In the genomic region with DNA sequence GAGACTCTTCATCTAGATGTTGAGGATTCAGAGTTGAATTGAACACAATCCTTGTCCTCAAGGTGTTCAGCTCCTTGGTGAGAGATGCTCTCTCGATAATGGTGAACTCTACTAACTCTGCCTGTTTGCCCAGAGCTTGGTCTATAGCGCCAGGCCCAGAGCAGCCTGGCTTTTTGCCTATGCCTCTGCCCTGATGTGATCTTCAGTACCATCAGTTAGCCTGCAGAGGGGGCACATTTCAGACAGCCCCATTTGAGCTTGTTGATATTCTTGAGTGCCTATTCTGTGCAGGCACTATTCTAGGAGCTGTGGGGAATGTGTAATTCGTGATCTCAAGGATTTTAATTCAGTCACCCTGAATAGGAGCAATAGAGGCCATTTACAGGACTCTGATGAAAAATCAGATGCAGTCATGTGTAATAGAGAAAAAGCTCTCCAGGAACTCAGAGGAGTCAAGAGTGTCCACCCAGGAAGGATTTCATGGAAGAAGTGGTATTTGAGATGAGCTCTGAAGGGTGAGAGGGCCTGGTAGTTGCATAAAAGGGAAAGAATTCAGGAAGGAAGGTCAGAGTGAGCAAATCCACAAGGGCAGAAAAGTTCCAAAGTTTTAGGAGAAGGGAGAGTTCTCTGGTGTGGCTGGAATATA, we compare ENCODE assay signal across 8 cellular contexts. TPM values are rescaled to one million over a fixed set of nuclear protein-coding genes. Genes with fewer than 3 reads are reported as not detected.
A peak's percentile ranks its signal among the peaks of the same experiment; 100 is the strongest.
DNase-seq lines count a peak whose midpoint lies in the region; ATAC-seq lines count a peak whose summit lies in the region.

No MANE protein-coding gene starts in this region.

- POLR2A ChIA-PET in activated CD4-positive, alpha-beta T cell treated with anti-CD3 and anti-CD28 coated beads, Interleukin-2, amount 10 ng/mL, durations not matched to agents 7 days and 5 days (lab: Charles Lee): interaction anchor here (0.6 to 1.2 kb wide), 3 partner anchors 8 to 25 kb away, joined by 3 to 7 read pairs (median 4); no protein-coding TSS in a partner anchor

- ATAC-seq in HG02588 (IDR thresholded peaks at IDR 0.05; ENCODE audit: unreplicated experiment): no peak

- H3K9ac ChIP-seq in Karpas-422 (ENCODE audit: low read length): no peak overlapping the region

- CTCF ChIA-PET in activated CD4-positive, alpha-beta T cell treated with anti-CD3 and anti-CD28 coated beads, Interleukin-2, amount 10 ng/mL, durations not matched to agents 7 days and 5 days (lab: Charles Lee): interaction anchor here (0.8 to 3.0 kb wide), 10 partner anchors 10 to 34 kb away, joined by 3 to 16 read pairs (median 6); a partner anchor contains a TSS

- H3K36me3 ChIP-seq in Karpas-422 (ENCODE audit: insufficient read depth, low read length): peaks cover 30% of the 10 kb centered on the region

- intact Hi-C loops in head of caudate nucleus (cut with DNase I): no loop called here

- no peak overlapping the region for H3K27ac Mint-ChIP-seq in activated CD4-positive, alpha-beta T cell treated with anti-CD3 and anti-CD28 coated beads, Interleukin-2, amount 10 ng/mL, durations not matched to agents 7 days and 5 days

- no peaks in the 10 kb centered on the region for H3K9me3 ChIP-seq in Karpas-422 (ENCODE audit: low read length)

- H3K9me3 Mint-ChIP-seq in activated CD4-positive, alpha-beta T cell treated with anti-CD3 and anti-CD28 coated beads, Interleukin-2, amount 10 ng/mL, durations not matched to agents 7 days and 5 days: no peaks in the 10 kb centered on the region

- H3K4me1 Mint-ChIP-seq in activated CD4-positive, alpha-beta T cell treated with anti-CD3 and anti-CD28 coated beads, Interleukin-2, amount 10 ng/mL, durations not matched to agents 7 days and 5 days: peaks cover 10% of the 10 kb centered on the region

- no peak overlapping the region for H3K4me3 Mint-ChIP-seq in activated CD4-positive, alpha-beta T cell treated with anti-CD3 and anti-CD28 coated beads, Interleukin-2, amount 10 ng/mL, durations not matched to agents 7 days and 5 days

- H3K27ac ChIP-seq in Karpas-422 (ENCODE audit: low read length): no peak overlapping the region

- no peak overlapping the region for H3K4me3 ChIP-seq in Karpas-422 (ENCODE audit: low read length)

- no peaks in the 10 kb centered on the region for H3K27me3 Mint-ChIP-seq in activated CD4-positive, alpha-beta T cell treated with anti-CD3 and anti-CD28 coated beads, Interleukin-2, amount 10 ng/mL, durations not matched to agents 7 days and 5 days

- DNase-seq in NCI-H2171 treated with DMSO at 0.1 percent for 48 hours (lab: John Stamatoyannopoulos, UW) (peak; percentile 31), NCI-H2171 (lab: John Stamatoyannopoulos, UW) (no peak), Karpas-422 (peak; percentile 82), head of caudate nucleus (peak in 38 of 42 donors; percentile 49 to 90 (median 75)), superior temporal gyrus (ENCODE audit: extremely low spot score) (peak; percentile 89), NCI-H510A (lab: John Stamatoyannopoulos, UW) (no peak)
- peak; percentile 60 for DNase-seq in activated CD4-positive, alpha-beta T cell treated with anti-CD3 and anti-CD28 coated beads, Interleukin-2, amount 10 ng/mL, durations not matched to agents 7 days and 5 days

- H3K4me2 ChIP-seq in Karpas-422 (ENCODE audit: low read depth, low read length, poor library complexity, severe bottlenecking): no peak overlapping the region

- H3K9me2 ChIP-seq in Karpas-422 (replicated peaks; ENCODE audit: insufficient read depth, low read length): no peaks in the 10 kb centered on the region

- peaks cover 69% of the 10 kb centered on the region for H3K36me3 Mint-ChIP-seq in activated CD4-positive, alpha-beta T cell treated with anti-CD3 and anti-CD28 coated beads, Interleukin-2, amount 10 ng/mL, durations not matched to agents 7 days and 5 days (ENCODE audit: low read depth)

- no peaks in the 10 kb centered on the region for H3K79me2 ChIP-seq in Karpas-422 (ENCODE audit: low read length)

- H2AFZ ChIP-seq in Karpas-422 (ENCODE audit: low read length): no peak overlapping the region

- H3K4me1 ChIP-seq in Karpas-422 (ENCODE audit: low read length): no peaks in the 10 kb centered on the region

- peaks cover 8% of the 10 kb centered on the region; the same call in 1 of the 2 replicates for H4K20me1 ChIP-seq in Karpas-422 (ENCODE audit: insufficient read depth, low read depth, low read length)

- H3K27me3 ChIP-seq in Karpas-422 (ENCODE audit: low read length): no peaks in the 10 kb centered on the region

RNA-seq across cellular contexts. Expression of a gene that starts 19.3 kb away (rescaled TPM):
- total RNA-seq in Karpas-422 (2014; rRNA removed; shearing (Covaris generic); ENCODE audit: low replicate concordance): 47.6 and 53.4 TPM in 2 replicates
- 10 to 100 TPM; 68.5 to 77.1 TPM for total RNA-seq in activated CD4-positive, alpha-beta T cell treated with anti-CD3 and anti-CD28 coated beads, Interleukin-2, amount 10 ng/mL, durations not matched to agents 7 days and 5 days

RNA-seq across cellular contexts. Expression of a gene that starts 24.3 kb away (rescaled TPM):
- total RNA-seq in Karpas-422 (2014; rRNA removed; shearing (Covaris generic); ENCODE audit: low replicate concordance): 50.5 and 64.1 TPM in 2 replicates
- total RNA-seq in activated CD4-positive, alpha-beta T cell treated with anti-CD3 and anti-CD28 coated beads, Interleukin-2, amount 10 ng/mL, durations not matched to agents 7 days and 5 days: 10 to 100 TPM; 56.4 to 61.8 TPM

RNA-seq across cellular contexts. Expression of a gene that starts 30.7 kb away (rescaled TPM):
- total RNA-seq in Karpas-422 (2014; rRNA removed; shearing (Covaris generic); ENCODE audit: low replicate concordance): 23.3 and 44.9 TPM in 2 replicates
- 100 to 1,000 TPM; 582 to 702 TPM for total RNA-seq in activated CD4-positive, alpha-beta T cell treated with anti-CD3 and anti-CD28 coated beads, Interleukin-2, amount 10 ng/mL, durations not matched to agents 7 days and 5 days

RNA-seq across cellular contexts. Expression of a gene that starts 43.3 kb away (rescaled TPM):
- 57.8 and 74.1 TPM in 2 replicates for total RNA-seq in Karpas-422 (2014; rRNA removed; shearing (Covaris generic); ENCODE audit: low replicate concordance)
- 10 to 100 TPM; 83.0 to 88.9 TPM for total RNA-seq in activated CD4-positive, alpha-beta T cell treated with anti-CD3 and anti-CD28 coated beads, Interleukin-2, amount 10 ng/mL, durations not matched to agents 7 days and 5 days

Comparison
In these comparisons a context has a peak if more than half of its experiments do, and no peak if none do; other contexts are left out.
1. DNase-seq: peak in NCI-H2171 treated with DMSO at 0.1 percent for 48 hours (single experiment), Karpas-422 (single experiment), activated CD4-positive, alpha-beta T cell treated with anti-CD3 and anti-CD28 coated beads, Interleukin-2, amount 10 ng/mL, durations not matched to agents 7 days and 5 days (single experiment), head of caudate nucleus (38 of 42) and superior temporal gyrus (single experiment); none in NCI-H2171 (single experiment) and NCI-H510A (single experiment).
2. RNA of a gene that starts 30.7 kb away (total RNA-seq): 582 to 702 TPM in activated CD4-positive, alpha-beta T cell treated with anti-CD3 and anti-CD28 coated beads, Interleukin-2, amount 10 ng/mL, durations not matched to agents 7 days and 5 days; 23.3 to 44.9 TPM in Karpas-422; every median in the first group is over 10 times any median in the second.